In genomic region chr4:88087004-88087403, GRCh38 we compare ENCODE assay signal across 7 cellular contexts.
"Had no signal": no experiment of that assay in that cellular context is flagged by ENCODE, and none has a peak within 500 bp of the region (broad histone marks: within the 10 kb centered on the region; RNA-seq: fewer than 3 reads in every experiment).

No MANE protein-coding gene starts in this region.

- DNase-seq: GM23248, GOT3, H9, HCEC 1CT, KBM-7 had no signal

- H3K27ac ChIP-seq: GM23248 had no signal

- FAIRE-seq: H54, HTR-8/SVneo had no signal

- H2AFZ ChIP-seq: GM23248 had no signal

- H3K4me3 ChIP-seq: GM23248 had no signal

- H3K9ac ChIP-seq: GM23248 had no signal
